In the genomic region with DNA sequence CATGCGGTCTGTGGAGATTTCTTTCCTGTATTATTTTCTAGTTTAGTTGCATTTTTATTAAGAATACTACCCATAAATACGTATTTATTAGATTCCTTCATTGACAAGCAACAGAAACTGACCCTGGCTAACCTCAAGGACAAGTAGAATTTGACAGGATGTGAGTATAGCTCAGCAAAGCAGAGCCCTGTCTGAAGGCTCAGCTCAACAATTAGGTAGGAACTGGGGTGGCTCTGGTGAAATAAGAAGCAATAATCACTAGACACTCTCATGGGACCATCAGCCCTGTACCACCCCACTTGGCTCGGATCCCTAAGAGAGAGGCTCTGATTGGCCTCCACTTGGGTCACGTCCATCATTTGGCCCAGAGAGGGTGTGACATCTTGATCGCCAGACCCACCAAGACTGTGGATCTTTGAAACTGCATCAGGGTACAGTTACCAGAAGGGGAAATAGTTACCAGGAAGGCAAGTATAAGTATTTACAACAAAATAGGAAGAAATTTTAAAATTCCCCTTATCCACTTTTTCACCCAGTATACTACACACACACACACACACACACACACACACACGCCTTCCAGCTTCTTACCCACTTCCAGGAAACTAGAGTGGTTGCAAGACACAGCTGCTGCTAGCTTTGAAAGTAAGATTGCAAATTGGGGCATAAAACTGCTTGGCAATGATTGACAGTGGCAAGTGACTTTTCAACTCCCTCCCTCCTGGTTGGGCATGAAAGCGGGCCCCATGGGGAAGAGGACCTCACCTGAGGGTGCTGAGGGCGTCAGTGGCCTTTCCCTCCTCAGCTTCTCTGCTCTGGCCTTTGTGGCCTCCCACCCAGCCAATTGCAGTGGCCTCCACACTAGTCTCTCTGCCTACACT, we compare ENCODE assay signal across 9 cellular contexts. TPM values are rescaled to one million over a fixed set of nuclear protein-coding genes. Genes with fewer than 3 reads are reported as not detected.
DNase-seq lines count a peak whose midpoint lies in the region; ATAC-seq and TF ChIP-seq lines count a peak whose summit lies in the region.
"Had no signal": no experiment of that assay in that cellular context is flagged by ENCODE, and none has a peak within 500 bp of the region (broad histone marks: within the 10 kb centered on the region; RNA-seq: fewer than 3 reads in every experiment).

No MANE protein-coding gene starts in this region.

- peaks cover 25 to 62% (median 34%) of the 10 kb centered on the region in 3 experiments for H3K36me3 Mint-ChIP-seq in H9 (ENCODE audit: insufficient read depth in 1 of 3, low read depth in 3 of 3)
- H3K36me3 Mint-ChIP-seq in T-helper 1 cell treated with Interleukin-12 subunit alpha and Interleukin-12 subunit beta and Interleukin-4 antibody, amounts not matched to agents 30 μg/mL and 1 μg/mL, for 36 hours (ENCODE audit: low read depth): peaks cover 11% of the 10 kb centered on the region
- H3K36me3 Mint-ChIP-seq in effector memory CD8-positive, alpha-beta T cell (ENCODE audit: insufficient read depth): peaks cover 7% of the 10 kb centered on the region

- no peaks in the 10 kb centered on the region for H3K79me1 ChIP-seq in H9 (ENCODE audit: insufficient read depth, low read depth, low read length, poor library complexity, severe bottlenecking)

- H3K14ac ChIP-seq in H9 (ENCODE audit: insufficient read depth, low read length): no peak overlapping the region

- H3K4me1 ChIP-seq in H9 (ENCODE audit: insufficient read depth, low read length): no peaks in the 10 kb centered on the region

- H3K23ac ChIP-seq in H9 (ENCODE audit: insufficient read length, low read depth, low read length): no peak overlapping the region

- H3K56ac ChIP-seq in H9 (ENCODE audit: insufficient read length, low read depth, low read length): no peak overlapping the region

- H3K9me3 ChIP-seq in H9 (ENCODE audit: control insufficient read depth, low read depth, low read length): no peaks in the 10 kb centered on the region

- no peaks in the 10 kb centered on the region for H4K20me1 ChIP-seq in H9 (ENCODE audit: control insufficient read depth, insufficient read depth, insufficient read length)

- H3K23me2 ChIP-seq in H9 (ENCODE audit: insufficient read length, low read depth, low read length, poor library complexity, severe bottlenecking): no peaks in the 10 kb centered on the region

- no peak overlapping the region for H2BK15ac ChIP-seq in H9 (ENCODE audit: low read depth, low read length)

- H2AK5ac ChIP-seq in H9 (ENCODE audit: insufficient read length, low read length): no peak overlapping the region

- H3K27me3 ChIP-seq in H9 (ENCODE audit: insufficient read depth, low read length): no peaks in the 10 kb centered on the region
- H3K27me3 ChIP-seq: hepatocyte had no signal

- H3K79me2 ChIP-seq in H9 (ENCODE audit: insufficient read depth, low read length): no peaks in the 10 kb centered on the region; the same call in 1 of the 2 replicates

- H3K9me3 Mint-ChIP-seq in H9: no peaks in the 10 kb centered on the region
- H3K9me3 Mint-ChIP-seq in T-helper 1 cell treated with Interleukin-12 subunit alpha and Interleukin-12 subunit beta and Interleukin-4 antibody, amounts not matched to agents 30 μg/mL and 1 μg/mL, for 36 hours: no peaks in the 10 kb centered on the region
- no peaks in the 10 kb centered on the region for H3K9me3 Mint-ChIP-seq in effector memory CD8-positive, alpha-beta T cell

- H2BK20ac ChIP-seq in H9 (ENCODE audit: low read depth, low read length, poor library complexity, severe bottlenecking): no peak overlapping the region

- no peak overlapping the region for H3K18ac ChIP-seq in H9 (ENCODE audit: insufficient read length, low read depth, low read length)

- no peak overlapping the region for H2BK12ac ChIP-seq in H9 (ENCODE audit: insufficient read length, low read depth, low read length)

- no peak for TF ChIP-seq CTCF in H9 (conservative IDR thresholded peaks at IDR 0.05)

- H3K4me3 ChIP-seq in skin epidermis: no peak overlapping the region
- H3K4me3 ChIP-seq: hepatocyte had no signal

- peak overlapping the region; percentile 9 to 59 (median 24); a peak in 4 of 7 replicates for H3K27ac Mint-ChIP-seq in H9
- peak overlapping the region; percentile 88 for H3K27ac Mint-ChIP-seq in T-helper 1 cell treated with Interleukin-12 subunit alpha and Interleukin-12 subunit beta and Interleukin-4 antibody, amounts not matched to agents 30 μg/mL and 1 μg/mL, for 36 hours
- H3K27ac Mint-ChIP-seq in effector memory CD8-positive, alpha-beta T cell: peak overlapping the region; percentile 69 to 97

- no peak overlapping the region for H3K4me3 Mint-ChIP-seq in H9
- H3K4me3 Mint-ChIP-seq in T-helper 1 cell treated with Interleukin-12 subunit alpha and Interleukin-12 subunit beta and Interleukin-4 antibody, amounts not matched to agents 30 μg/mL and 1 μg/mL, for 36 hours: peak overlapping the region; percentile 35
- H3K4me3 Mint-ChIP-seq in effector memory CD8-positive, alpha-beta T cell: peak overlapping the region; percentile 50 to 79

- H3K27ac ChIP-seq in H9 (ENCODE audit: insufficient read length, low read depth, low read length): no peak overlapping the region
- H3K27ac ChIP-seq in skin epidermis: peak overlapping the region in 12 of 21 experiments; percentile 23 to 82 (median 54)
- H3K27ac ChIP-seq: hepatocyte had no signal

- H2AFZ ChIP-seq in H9 (ENCODE audit: low read length): no peak overlapping the region
- H2AFZ ChIP-seq: hepatocyte had no signal

- H4K91ac ChIP-seq in H9 (ENCODE audit: insufficient read length, low read depth, low read length): no peak overlapping the region

- H3K4me1 Mint-ChIP-seq in H9: peaks cover 16 to 17% of the 10 kb centered on the region in 2 experiments
- peaks cover 36% of the 10 kb centered on the region for H3K4me1 Mint-ChIP-seq in T-helper 1 cell treated with Interleukin-12 subunit alpha and Interleukin-12 subunit beta and Interleukin-4 antibody, amounts not matched to agents 30 μg/mL and 1 μg/mL, for 36 hours (ENCODE audit: low read depth)
- H3K4me1 Mint-ChIP-seq in effector memory CD8-positive, alpha-beta T cell (ENCODE audit: low read depth in 2 of 2): peaks cover 38 to 55% of the 10 kb centered on the region in 2 donors

- H2BK5ac ChIP-seq in H9 (ENCODE audit: insufficient read length, low read length): no peak overlapping the region

- H3K4ac ChIP-seq in H9 (ENCODE audit: low read depth, low read length): no peak overlapping the region

- no peak overlapping the region for H4K8ac ChIP-seq in H9 (replicated peaks; ENCODE audit: insufficient read length, low read depth, low read length)

- WGBS in H9 (ENCODE audit: extremely low coverage, insufficient read length, low lambda C conversion rate): no CpG with 5 or more reads among the region's 8 CpGs

- no peak overlapping the region for H3K4me2 ChIP-seq in H9 (ENCODE audit: insufficient read depth, insufficient read length, low read length)
- H3K4me2 ChIP-seq: hepatocyte had no signal

- H2BK120ac ChIP-seq in H9 (ENCODE audit: low read depth, low read length, poor library complexity, severe bottlenecking): no peak overlapping the region

- no peak overlapping the region for H3K9ac ChIP-seq in H9 (ENCODE audit: extremely low read depth, insufficient read length, low read length)

- no peak overlapping the region for H3T11ph ChIP-seq in H9 (ENCODE audit: low read length)

- H4K5ac ChIP-seq in H9 (ENCODE audit: insufficient read length, low read depth, low read length): no peak overlapping the region

- DNase-seq in H9 (no peak), NCI-H82 (lab: John Stamatoyannopoulos, UW) (no peak), NCI-H774 (lab: John Stamatoyannopoulos, UW) (no peak)
- DNase-seq in effector memory CD8-positive, alpha-beta T cell: peak in 2 of 3 experiments; percentile 24 to 32

- H3K27me3 Mint-ChIP-seq in H9 (ENCODE audit: low read depth): no peaks in the 10 kb centered on the region
- H3K27me3 Mint-ChIP-seq in T-helper 1 cell treated with Interleukin-12 subunit alpha and Interleukin-12 subunit beta and Interleukin-4 antibody, amounts not matched to agents 30 μg/mL and 1 μg/mL, for 36 hours (ENCODE audit: low read depth): no peaks in the 10 kb centered on the region
- no peaks in the 10 kb centered on the region for H3K27me3 Mint-ChIP-seq in effector memory CD8-positive, alpha-beta T cell

- ATAC-seq in effector memory CD8-positive, alpha-beta T cell (replicated peaks): peak; percentile 50
- ATAC-seq in GM18873 (IDR thresholded peaks at IDR 0.05; ENCODE audit: low FRiP score, unreplicated experiment) (no peak), HG03432 (IDR thresholded peaks at IDR 0.05; ENCODE audit: unreplicated experiment) (no peak)

RNA-seq across cellular contexts. Expression of a gene that starts 41.8 kb away (rescaled TPM):
- 3.4 and 4.9 TPM in 2 replicates for total RNA-seq in H9 (2021)

RNA-seq across cellular contexts. Expression of a gene that starts 58.0 kb away (rescaled TPM):
- 25.6 and 27.0 TPM in 2 replicates for total RNA-seq in H9 (2021)

Comparison
In these comparisons a context has a peak if more than half of its experiments do, and no peak if none do; other contexts are left out.
1. DNase-seq: peak in effector memory CD8-positive, alpha-beta T cell (2 of 3); none in H9 (single experiment), NCI-H82 (single experiment) and NCI-H774 (single experiment).
2. H3K27ac Mint-ChIP-seq: peak in every context shown above with its lines; median percentile 88 in T-helper 1 cell treated with Interleukin-12 subunit alpha and Interleukin-12 subunit beta and Interleukin-4 antibody, amounts not matched to agents 30 μg/mL and 1 μg/mL, for 36 hours; 83 in effector memory CD8-positive, alpha-beta T cell; 24 in H9.
3. H3K4me3 Mint-ChIP-seq: peak in T-helper 1 cell treated with Interleukin-12 subunit alpha and Interleukin-12 subunit beta and Interleukin-4 antibody, amounts not matched to agents 30 μg/mL and 1 μg/mL, for 36 hours (single experiment) and effector memory CD8-positive, alpha-beta T cell (2 of 2); none in H9 (0 of 2).